ENCODE assay signal across 33 cellular contexts in genomic region chr5:109987355-109987754, GRCh38.
DNase-seq lines count a peak whose midpoint lies in the region; ATAC-seq and TF ChIP-seq lines count a peak whose summit lies in the region.
"Had no signal": no experiment of that assay in that cellular context is flagged by ENCODE, and none has a peak within 500 bp of the region (broad histone marks: within the 10 kb centered on the region; RNA-seq: fewer than 3 reads in every experiment).

No MANE protein-coding gene starts in this region.

- TF ChIP-seq CTCF in right atrium auricular region (IDR thresholded peaks at IDR 0.05) = no peak
- TF ChIP-seq CTCF in brain microvascular endothelial cell (IDR thresholded peaks at IDR 0.05; ENCODE audit: low read depth, low read length, missing control alignments) = no peak
- no peak for TF ChIP-seq CTCF in GM20000 (IDR thresholded peaks at IDR 0.05; ENCODE audit: extremely low read depth, missing control alignments)

- no peak for ATAC-seq in left cardiac atrium
- ATAC-seq in aorta (ENCODE audit: low FRiP score) = peak; percentile 44
- ATAC-seq: activated naive CD4-positive, alpha-beta T cell treated with anti-CD3 and anti-CD28 coated beads, Interleukin-2, amount 50 U/mL, for 72 hours; foreskin keratinocyte; GM12878; HCT116; mucosa of descending colon; stimulated activated memory B cell treated with anti-CD40 and anti-IgM and Interleukin-4, amounts not matched to agents 10 μg/mL and 1 μg/mL and 100 μg/mL, for 72 hours; WTC11 had no signal

- H3K27ac ChIP-seq in right atrium auricular region (peak overlapping the region; percentile 3 to 37), brain microvascular endothelial cell (peak overlapping the region; percentile 56), aorta (ENCODE audit: low read depth in 1 of 2, low read length in 2 of 2) (peak overlapping the region in 1 of 2 donors; percentile 98)
- H3K27ac ChIP-seq: BLaER1 treated with 17β-estradiol and CSF1 and Interleukin-3, amounts not matched to agents 10 nM and 100 nM; body of pancreas; foreskin keratinocyte; PC-9; skin epidermis; suprapubic skin had no signal

- 0 to 3% methylated on average over 1 of the region's 1 CpG for WGBS in aorta, 2 donors

- H3K27me3 ChIP-seq in right atrium auricular region (no peaks in the 10 kb centered on the region), brain microvascular endothelial cell (replicated peaks) (no peaks in the 10 kb centered on the region), aorta (ENCODE audit: control insufficient read depth in 1 of 2, insufficient read depth in 2 of 2, low read length in 1 of 2) (no peaks in the 10 kb centered on the region)
- H3K27me3 ChIP-seq: BLaER1 treated with 17β-estradiol and CSF1 and Interleukin-3, amounts not matched to agents 10 nM and 100 nM; body of pancreas; foreskin keratinocyte; suprapubic skin; uterus had no signal

- no peak overlapping the region for H3K4me3 ChIP-seq in right atrium auricular region
- H3K4me3 ChIP-seq in brain microvascular endothelial cell (ENCODE audit: low read depth, low read length) = no peak overlapping the region
- H3K4me3 ChIP-seq in aorta (ENCODE audit: low read length in 2 of 2) = no peak overlapping the region
- H3K4me3 ChIP-seq: BLaER1 treated with 17β-estradiol and CSF1 and Interleukin-3, amounts not matched to agents 10 nM and 100 nM; body of pancreas; GM12878; mucosa of descending colon; PC-9; skin epidermis; suprapubic skin; uterus had no signal

- H3K9me3 ChIP-seq in right atrium auricular region (no peaks in the 10 kb centered on the region), aorta (ENCODE audit: control insufficient read depth, low read length) (no peaks in the 10 kb centered on the region)
- H3K9me3 ChIP-seq: body of pancreas, mucosa of descending colon, suprapubic skin, uterus had no signal

- H3K4me1 ChIP-seq in right atrium auricular region = no peaks in the 10 kb centered on the region
- H3K4me1 ChIP-seq in aorta (ENCODE audit: control insufficient read depth in 1 of 2, insufficient read depth in 2 of 2, low read length in 2 of 2) = peaks cover 2 to 13% of the 10 kb centered on the region in 2 donors
- H3K4me1 ChIP-seq: foreskin keratinocyte, suprapubic skin, uterus had no signal

- in situ Hi-C loops in brain microvascular endothelial cell (cut with HindIII; ENCODE audit: low pct_ligation_motif_present, low sequenced_read_pairs) = no loop called here

- H3K36me3 ChIP-seq in right atrium auricular region = no peaks in the 10 kb centered on the region
- H3K36me3 ChIP-seq in brain microvascular endothelial cell (replicated peaks) = no peaks in the 10 kb centered on the region
- H3K36me3 ChIP-seq in aorta (ENCODE audit: control insufficient read depth in 1 of 2, insufficient read depth in 2 of 2, low read length in 1 of 2) = no peaks in the 10 kb centered on the region
- H3K36me3 ChIP-seq: BLaER1 treated with 17β-estradiol and CSF1 and Interleukin-3, amounts not matched to agents 10 nM and 100 nM; suprapubic skin; uterus had no signal

- DNase-seq in right atrium auricular region (ENCODE audit: low spot score) (no peak), left cardiac atrium (no peak), brain microvascular endothelial cell (peak; percentile 34), non-pigmented ciliary epithelial cell (ENCODE audit: low read depth) (peak; percentile 15), aorta (no peak), NCI-H2227 treated with DMSO at 0.1 percent for 48 hours (lab: John Stamatoyannopoulos, UW) (no peak), GM20000 (ENCODE audit: low spot score) (no peak)
- no peak for DNase-seq in stimulated activated CD4-positive, alpha-beta T cell treated with anti-CD3 and anti-CD28 coated beads, Interleukin-4, amount 100 ng/mL, for 24 hours
- DNase-seq: activated CD4-positive, alpha-beta T cell treated with anti-CD3 and anti-CD28 coated beads, Interleukin-2, amount 50 U/mL, for 48 hours; activated CD8-positive, alpha-beta memory T cell treated with anti-CD3 and anti-CD28 coated beads, Interleukin-2, amount 50 U/mL, for 4 hours; body of pancreas; COR-L47; DND-41; effector memory CD4-positive, alpha-beta T cell; erythroblast; foreskin keratinocyte; hippocampal formation; left ventricle myocardium superior; mucosa of descending colon; NCI-H1436; PC-9; SIG-M5; SW 1271; T1000; uterus had no signal

- intact Hi-C loops in left cardiac atrium (cut with DNase I) = no loop called here
- intact Hi-C loops in aorta (cut with DNase I) = loop anchor here in 1 of 2 donors (5.0 to 10.0 kb wide), 2 partner anchors 100 to 283 kb away; no protein-coding TSS in a partner anchor

Comparison
In these comparisons a context has a peak if more than half of its experiments do, and no peak if none do; other contexts are left out.
1. DNase-seq: peak in brain microvascular endothelial cell (single experiment) and non-pigmented ciliary epithelial cell (single experiment); none in right atrium auricular region (single experiment), left cardiac atrium (single experiment), aorta (0 of 2), NCI-H2227 treated with DMSO at 0.1 percent for 48 hours (single experiment), GM20000 (single experiment) and stimulated activated CD4-positive, alpha-beta T cell treated with anti-CD3 and anti-CD28 coated beads, Interleukin-4, amount 100 ng/mL, for 24 hours (single experiment).